16 cellular contexts compared by ENCODE assay signal in the genomic region with DNA sequence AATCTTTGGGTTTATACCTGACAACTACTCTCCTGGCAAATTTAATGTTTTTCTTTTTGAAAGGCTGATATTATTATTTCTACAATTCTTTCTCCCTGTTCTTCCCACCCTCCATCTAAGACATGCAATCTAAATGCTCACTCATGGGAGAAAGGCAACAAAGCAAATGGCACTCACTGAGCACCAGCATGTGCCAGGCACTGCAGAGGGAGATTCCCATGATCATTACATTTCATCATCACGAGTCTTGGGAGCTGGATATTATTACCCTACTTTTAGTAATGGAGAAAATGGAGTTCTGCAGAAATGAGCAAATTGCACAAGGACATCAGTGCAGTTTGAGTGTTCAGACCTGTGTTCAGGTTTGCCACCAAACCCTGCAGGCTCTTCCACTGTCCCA. TPM values are rescaled to one million over a fixed set of nuclear protein-coding genes. Genes with fewer than 3 reads are reported as not detected.
DNase-seq lines count a peak whose midpoint lies in the region; ATAC-seq and TF ChIP-seq lines count a peak whose summit lies in the region.
"Had no signal": no experiment of that assay in that cellular context is flagged by ENCODE, and none has a peak within 500 bp of the region (broad histone marks: within the 10 kb centered on the region; RNA-seq: fewer than 3 reads in every experiment).

No MANE protein-coding gene starts in this region.

- 83 to 93% methylated on average over 1 of the region's 1 CpG for WGBS in heart right ventricle, 2 donors

- intact Hi-C loops in dorsolateral prefrontal cortex (cut with DNase I): no loop called here
- intact Hi-C loops in uterus (cut with DNase I; ENCODE audit: low total_unique reads): no loop called here
- intact Hi-C loops in heart right ventricle (cut with DNase I): no loop called here

- H3K36me3 Mint-ChIP-seq in stimulated activated effector memory CD8-positive, alpha-beta T cell treated with anti-CD3 and anti-CD28 coated beads, Interleukin-12 subunit alpha, Interleukin-12 subunit beta, amount 100 ng/mL, for 72 hours: no peaks in the 10 kb centered on the region
- H3K36me3 Mint-ChIP-seq: CD4-positive, alpha-beta memory T cell had no signal

- H3K9me3 ChIP-seq in uterus (no peaks in the 10 kb centered on the region), heart right ventricle (no peaks in the 10 kb centered on the region)
- H3K9me3 ChIP-seq: HAP-1 had no signal

- H3K4me1 Mint-ChIP-seq in stimulated activated effector memory CD8-positive, alpha-beta T cell treated with anti-CD3 and anti-CD28 coated beads, Interleukin-12 subunit alpha, Interleukin-12 subunit beta, amount 100 ng/mL, for 72 hours: no peaks in the 10 kb centered on the region
- H3K4me1 Mint-ChIP-seq: CD4-positive, alpha-beta memory T cell had no signal

- no peak for TF ChIP-seq CTCF in dorsolateral prefrontal cortex (IDR thresholded peaks at IDR 0.05 in 54 of 56, conservative IDR thresholded peaks at IDR 0.05 in 2 of 56; ENCODE audit: low read depth in 1 of 56, partially characterized antibody in 56 of 56)
- TF ChIP-seq CTCF in uterus (IDR thresholded peaks at IDR 0.05): no peak
- TF ChIP-seq CTCF in heart right ventricle (IDR thresholded peaks at IDR 0.05): no peak

- H3K36me3 ChIP-seq in uterus (no peaks in the 10 kb centered on the region), heart right ventricle (no peaks in the 10 kb centered on the region)
- H3K36me3 ChIP-seq: HAP-1 had no signal

- H3K27ac ChIP-seq in angular gyrus (ENCODE audit: low read depth, low read length) (peak overlapping the region; percentile 5), dorsolateral prefrontal cortex (peak overlapping the region in 56 of 59 donors; percentile 5 to 85 (median 66)), layer of hippocampus (ENCODE audit: low read depth, low read length) (peak overlapping the region; percentile 47), temporal lobe (ENCODE audit: low read depth, low read length) (peak overlapping the region; percentile 62), uterus (no peak overlapping the region), heart right ventricle (no peak overlapping the region)
- H3K27ac ChIP-seq: C4-2B, HL-60 had no signal

- H3K4me3 ChIP-seq in dorsolateral prefrontal cortex: no peak overlapping the region
- H3K4me3 ChIP-seq in uterus: no peak overlapping the region
- no peak overlapping the region for H3K4me3 ChIP-seq in heart right ventricle
- H3K4me3 ChIP-seq: HAP-1 had no signal

- DNase-seq in dorsolateral prefrontal cortex (no peak), uterus (no peak), KG1 (lab: John Stamatoyannopoulos, UW) (no peak), heart right ventricle (no peak)
- no peak for DNase-seq in stimulated activated effector memory CD8-positive, alpha-beta T cell treated with anti-CD3 and anti-CD28 coated beads, Interleukin-12 subunit alpha, Interleukin-12 subunit beta, amount 100 ng/mL, for 72 hours (ENCODE audit: low spot score in 2 of 2)
- DNase-seq: CD4-positive, alpha-beta memory T cell; DMS153; DMS79 treated with DMSO at 0.1 percent for 48 hours; EL had no signal

- H3K9me3 Mint-ChIP-seq in stimulated activated effector memory CD8-positive, alpha-beta T cell treated with anti-CD3 and anti-CD28 coated beads, Interleukin-12 subunit alpha, Interleukin-12 subunit beta, amount 100 ng/mL, for 72 hours: no peaks in the 10 kb centered on the region

- no peak overlapping the region for H3K27ac Mint-ChIP-seq in stimulated activated effector memory CD8-positive, alpha-beta T cell treated with anti-CD3 and anti-CD28 coated beads, Interleukin-12 subunit alpha, Interleukin-12 subunit beta, amount 100 ng/mL, for 72 hours
- H3K27ac Mint-ChIP-seq: B cell; CD4-positive, alpha-beta memory T cell had no signal

- no peak for ATAC-seq in heart right ventricle
- ATAC-seq in stimulated activated effector memory CD8-positive, alpha-beta T cell treated with anti-CD3 and anti-CD28 coated beads, Interleukin-12 subunit alpha, Interleukin-12 subunit beta, amount 100 ng/mL, for 72 hours: no peak

- H3K27me3 ChIP-seq in dorsolateral prefrontal cortex (no peaks in the 10 kb centered on the region), layer of hippocampus (ENCODE audit: control insufficient read depth, insufficient read depth, low read length) (no peaks in the 10 kb centered on the region), uterus (no peaks in the 10 kb centered on the region), heart right ventricle (no peaks in the 10 kb centered on the region)

- no peak for TF ChIP-seq POLR2A in uterus (IDR thresholded peaks at IDR 0.05)

- no peaks in the 10 kb centered on the region for H3K4me1 ChIP-seq in uterus
- peaks cover 2 to 47% (median 13%) of the 10 kb centered on the region in 9 donors for H3K4me1 ChIP-seq in heart right ventricle

- H3K4me3 Mint-ChIP-seq in stimulated activated effector memory CD8-positive, alpha-beta T cell treated with anti-CD3 and anti-CD28 coated beads, Interleukin-12 subunit alpha, Interleukin-12 subunit beta, amount 100 ng/mL, for 72 hours: no peak overlapping the region
- H3K4me3 Mint-ChIP-seq: B cell; CD4-positive, alpha-beta memory T cell had no signal

RNA-seq across cellular contexts. Expression of a gene that starts 27.9 kb away (rescaled TPM):
- total RNA-seq in dorsolateral prefrontal cortex (10 to 100 TPM; 33.6 to 75.1 (median 58.9) TPM), temporal lobe (10.1 TPM), uterus (10 to 100 TPM in 2 of 4 donors, 1 to 10 TPM in 2; 2.0 to 24.1 (median 6.6) TPM), heart right ventricle (1 to 10 TPM; 4.4 to 7.1 (median 5.5) TPM)
- polyA plus RNA-seq in heart right ventricle: 1 to 10 TPM in 1 of 2 donors, under 1 TPM in 1; 0.62 to 1.5 TPM
- total RNA-seq: B cell had no signal
- polyA plus RNA-seq: CD4-positive, alpha-beta memory T cell had no signal

Comparison
In these comparisons a context has a peak if more than half of its experiments do, and no peak if none do; other contexts are left out.
1. H3K27ac ChIP-seq: peak in angular gyrus (single experiment), dorsolateral prefrontal cortex (56 of 59), layer of hippocampus (single experiment) and temporal lobe (single experiment); none in uterus (0 of 2) and heart right ventricle (0 of 10).